10 cellular contexts compared by ENCODE assay signal in the genomic region with DNA sequence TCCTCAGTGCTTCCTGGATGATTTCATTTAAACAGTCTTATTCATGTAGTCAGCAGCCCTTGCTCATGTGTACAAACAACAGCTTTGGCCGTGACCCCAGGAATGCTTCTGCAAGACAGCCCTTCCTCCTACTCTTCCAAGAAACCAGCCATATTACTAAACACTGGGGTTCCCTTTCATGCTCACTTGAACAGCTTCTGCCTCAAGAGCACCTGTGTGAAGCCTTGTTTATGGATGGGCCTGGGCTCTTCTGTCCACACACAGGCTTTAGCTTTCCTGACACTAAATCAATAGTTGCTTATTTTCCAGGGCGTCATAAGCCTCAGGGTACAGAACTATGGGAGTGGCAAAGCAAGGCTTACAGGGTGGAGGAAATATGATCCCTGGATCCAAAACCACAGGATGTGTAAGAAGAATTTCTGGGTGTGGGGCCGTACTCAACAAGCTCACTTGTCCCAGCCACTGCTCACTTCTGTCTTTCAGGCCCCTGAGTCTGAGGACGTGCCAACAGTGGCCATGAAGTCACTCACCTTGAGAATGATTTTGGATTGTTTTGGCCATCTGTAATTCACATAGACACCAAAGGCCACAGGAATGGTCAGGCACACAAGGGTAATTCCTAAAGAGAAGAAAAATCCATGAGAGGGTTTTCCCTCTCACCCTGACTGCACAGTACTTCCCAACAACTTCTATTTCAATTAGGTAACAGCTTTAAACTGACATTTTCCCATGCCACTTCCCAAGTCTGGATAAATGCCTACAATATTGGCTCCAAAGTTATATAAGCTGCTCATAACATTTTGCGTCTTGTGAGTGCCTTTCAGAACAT. TPM values are rescaled to one million over a fixed set of nuclear protein-coding genes. Genes with fewer than 3 reads are reported as not detected.
DNase-seq lines count a peak whose midpoint lies in the region; TF ChIP-seq lines count a peak whose summit lies in the region.
"Had no signal": no experiment of that assay in that cellular context is flagged by ENCODE, and none has a peak within 500 bp of the region (broad histone marks: within the 10 kb centered on the region; RNA-seq: fewer than 3 reads in every experiment).

No MANE protein-coding gene starts in this region.

- no peak overlapping the region for H3K27ac Mint-ChIP-seq in activated CD4-positive, alpha-beta memory T cell treated with anti-CD3 and anti-CD28 coated beads, Interleukin-2, amount 10 ng/mL, durations not matched to agents 7 days and 5 days

- no CpG with 5 or more reads among the region's 5 CpGs for WGBS in neuronal stem cell (ENCODE audit: extremely low coverage in 2 of 2, insufficient read length in 2 of 2, insufficient replicate concordance in 1 of 2), 2 donors
- WGBS in mesendoderm (ENCODE audit: extremely low coverage, insufficient coverage, low lambda C conversion rate), result no CpG with 5 or more reads among the region's 5 CpGs

- H3K23ac ChIP-seq in neuronal stem cell (ENCODE audit: low read depth, low read length, poor library complexity) (no peak overlapping the region), mesendoderm (ENCODE audit: low read length) (no peak overlapping the region)

- H2AFZ ChIP-seq in neuronal stem cell (ENCODE audit: low read length), result peak overlapping the region; percentile 42

- intact Hi-C loops in breast epithelium (cut with DNase I; ENCODE audit: low total_unique reads) (no loop called here), A673 (cut with micrococcal nuclease; ENCODE audit: unreplicated experiment) (no loop called here)

- no peak overlapping the region for H3K56ac ChIP-seq in mesendoderm (ENCODE audit: low read length)

- H4K8ac ChIP-seq in neuronal stem cell (ENCODE audit: low read depth, low read length) (no peak overlapping the region), mesendoderm (ENCODE audit: low read depth, low read length) (no peak overlapping the region)

- no TSS peak for BruUV-seq in A673 (replicated peaks; lab: Mats Ljungman, UMichigan)

- no peak overlapping the region for H3K4me3 Mint-ChIP-seq in activated CD4-positive, alpha-beta memory T cell treated with anti-CD3 and anti-CD28 coated beads, Interleukin-2, amount 10 ng/mL, durations not matched to agents 7 days and 5 days

- POLR2A ChIA-PET in A673 (lab: Charles Lee; ENCODE audit: low non-redundant PET), result no interaction called here
- POLR2A ChIA-PET in activated CD4-positive, alpha-beta memory T cell treated with anti-CD3 and anti-CD28 coated beads, Interleukin-2, amount 10 ng/mL, durations not matched to agents 7 days and 5 days (lab: Charles Lee), result no interaction called here

- TF ChIP-seq CTCF in breast epithelium (IDR thresholded peaks at IDR 0.05) (no peak), A673 (conservative IDR thresholded peaks at IDR 0.05; ENCODE audit: low read depth, low read length) (no peak)

- no peaks in the 10 kb centered on the region for H3K27me3 Mint-ChIP-seq in activated CD4-positive, alpha-beta memory T cell treated with anti-CD3 and anti-CD28 coated beads, Interleukin-2, amount 10 ng/mL, durations not matched to agents 7 days and 5 days

- H3K18ac ChIP-seq in neuronal stem cell (ENCODE audit: low read length), result no peak overlapping the region
- no peak overlapping the region for H3K18ac ChIP-seq in mesendoderm (ENCODE audit: low read length)

- TF ChIP-seq POLR2A in breast epithelium (IDR thresholded peaks at IDR 0.05), result no peak

- H3K9me3 ChIP-seq in MG63, result no peaks in the 10 kb centered on the region
- no peaks in the 10 kb centered on the region for H3K9me3 ChIP-seq in breast epithelium
- peaks cover 0 to 2% of the 10 kb centered on the region in 2 donors for H3K9me3 ChIP-seq in neuronal stem cell (replicated peaks in 1 of 2; ENCODE audit: control insufficient read depth in 2 of 2, insufficient read depth in 1 of 2, low read depth in 1 of 2, low read length in 2 of 2)
- H3K9me3 ChIP-seq in A673 (ENCODE audit: low read depth, low read length, poor library complexity, severe bottlenecking), result no peaks in the 10 kb centered on the region
- H3K9me3 ChIP-seq: ascending aorta had no signal

- H4K91ac ChIP-seq in neuronal stem cell (ENCODE audit: low read depth, low read length, poor library complexity), result no peak overlapping the region

- H3K4me2 ChIP-seq in neuronal stem cell (ENCODE audit: insufficient read depth, low read length, poor library complexity, severe bottlenecking) (no peak overlapping the region), mesendoderm (ENCODE audit: low read length) (no peak overlapping the region)

- H2BK15ac ChIP-seq in neuronal stem cell (ENCODE audit: low read length) (no peak overlapping the region), mesendoderm (replicated peaks; ENCODE audit: low read depth) (no peak overlapping the region)

- no peaks in the 10 kb centered on the region for H3K9me3 Mint-ChIP-seq in activated CD4-positive, alpha-beta memory T cell treated with anti-CD3 and anti-CD28 coated beads, Interleukin-2, amount 10 ng/mL, durations not matched to agents 7 days and 5 days

- H3K4me3 ChIP-seq in MG63 (no peak overlapping the region), breast epithelium (peak overlapping the region in 1 of 3 donors; percentile 11), neuronal stem cell (ENCODE audit: low read length in 2 of 2) (no peak overlapping the region), A673 (ENCODE audit: low read depth, low read length, poor library complexity, severe bottlenecking) (no peak overlapping the region), mesendoderm (ENCODE audit: low read length) (no peak overlapping the region)
- H3K4me3 ChIP-seq: ascending aorta had no signal

- H2BK5ac ChIP-seq in neuronal stem cell (ENCODE audit: low read length), result no peak overlapping the region
- H2BK5ac ChIP-seq in mesendoderm (ENCODE audit: low read length), result no peak overlapping the region

- CTCF ChIA-PET in A673 (lab: Charles Lee), result no interaction called here
- CTCF ChIA-PET in activated CD4-positive, alpha-beta memory T cell treated with anti-CD3 and anti-CD28 coated beads, Interleukin-2, amount 10 ng/mL, durations not matched to agents 7 days and 5 days (lab: Charles Lee), result no interaction called here

- H3K9ac ChIP-seq in neuronal stem cell (ENCODE audit: low read depth, low read length, poor library complexity) (no peak overlapping the region), mesendoderm (ENCODE audit: low read length) (no peak overlapping the region)

- no peaks in the 10 kb centered on the region for H3K36me3 Mint-ChIP-seq in activated CD4-positive, alpha-beta memory T cell treated with anti-CD3 and anti-CD28 coated beads, Interleukin-2, amount 10 ng/mL, durations not matched to agents 7 days and 5 days (ENCODE audit: low read depth)

- H2BK12ac ChIP-seq in neuronal stem cell (ENCODE audit: low read length), result no peak overlapping the region

- no peak overlapping the region for H2BK120ac ChIP-seq in neuronal stem cell (ENCODE audit: low read depth, low read length)
- no peak overlapping the region for H2BK120ac ChIP-seq in mesendoderm (ENCODE audit: low read depth, low read length)

- H3K4me1 ChIP-seq in breast epithelium, result peaks cover 0 to 3% of the 10 kb centered on the region in 2 donors
- H3K4me1 ChIP-seq in neuronal stem cell (ENCODE audit: control insufficient read depth in 2 of 2, insufficient read depth in 1 of 2, low read depth in 1 of 2, low read length in 2 of 2), result peaks cover 0 to 2% of the 10 kb centered on the region in 2 donors
- H3K4me1 ChIP-seq in A673 (ENCODE audit: insufficient read depth, low read length, poor library complexity, severe bottlenecking), result peaks cover 6% of the 10 kb centered on the region
- H3K4me1 ChIP-seq in mesendoderm (ENCODE audit: control insufficient read depth, low read depth, low read length), result no peaks in the 10 kb centered on the region
- H3K4me1 ChIP-seq: ascending aorta had no signal

- DNase-seq in DMS153 (lab: John Stamatoyannopoulos, UW) (peak; percentile 78), MG63 (peak; percentile 76), breast epithelium (ENCODE audit: low spot score in 2 of 2) (peak; percentile 55 to 61), neuronal stem cell (ENCODE audit: low spot score) (no peak), T-helper 1 cell (no peak), A673 (ENCODE audit: low spot score) (no peak), mesendoderm (no peak)
- DNase-seq in activated CD4-positive, alpha-beta memory T cell treated with anti-CD3 and anti-CD28 coated beads, Interleukin-2, amount 10 ng/mL, durations not matched to agents 7 days and 5 days, result no peak
- DNase-seq: GDM1 had no signal

- H3K27me3 ChIP-seq in MG63 (no peaks in the 10 kb centered on the region), breast epithelium (no peaks in the 10 kb centered on the region), neuronal stem cell (ENCODE audit: control insufficient read depth in 3 of 3, insufficient read depth in 3 of 3, low read depth in 1 of 3, low read length in 3 of 3) (no peaks in the 10 kb centered on the region), A673 (replicated peaks; ENCODE audit: insufficient read depth, low read depth, low read length, poor library complexity) (no peaks in the 10 kb centered on the region), mesendoderm (ENCODE audit: insufficient read depth, low read length, poor library complexity) (no peaks in the 10 kb centered on the region)
- H3K27me3 ChIP-seq: ascending aorta had no signal

- no peak overlapping the region for H3K4ac ChIP-seq in neuronal stem cell (ENCODE audit: low read length)
- H3K4ac ChIP-seq in mesendoderm (ENCODE audit: low read depth, low read length), result no peak overlapping the region

- H2AK5ac ChIP-seq in neuronal stem cell (ENCODE audit: low read depth, low read length), result no peak overlapping the region
- no peak overlapping the region for H2AK5ac ChIP-seq in mesendoderm (ENCODE audit: low read length)

- H3K79me1 ChIP-seq in neuronal stem cell (ENCODE audit: low read depth, low read length) (no peaks in the 10 kb centered on the region), mesendoderm (ENCODE audit: low read length) (no peaks in the 10 kb centered on the region)

- H4K5ac ChIP-seq in mesendoderm (ENCODE audit: low read length), result no peak overlapping the region

- H3K79me2 ChIP-seq in mesendoderm (ENCODE audit: control insufficient read depth, insufficient read depth, low read length), result no peaks in the 10 kb centered on the region

- no peak overlapping the region for H3K14ac ChIP-seq in neuronal stem cell (ENCODE audit: low read length)

- no peaks in the 10 kb centered on the region for H3K4me1 Mint-ChIP-seq in activated CD4-positive, alpha-beta memory T cell treated with anti-CD3 and anti-CD28 coated beads, Interleukin-2, amount 10 ng/mL, durations not matched to agents 7 days and 5 days

- H3K27ac ChIP-seq in breast epithelium, result peak overlapping the region; percentile 62 to 72
- H3K27ac ChIP-seq in neuronal stem cell (replicated peaks; ENCODE audit: low read length), result no peak overlapping the region
- no peak overlapping the region for H3K27ac ChIP-seq in A673 (ENCODE audit: low read depth, low read length, poor library complexity, severe bottlenecking)
- no peak overlapping the region for H3K27ac ChIP-seq in mesendoderm (ENCODE audit: low read depth, low read length)
- H3K27ac ChIP-seq: ascending aorta had no signal

- no peaks in the 10 kb centered on the region for H3K36me3 ChIP-seq in MG63
- no peaks in the 10 kb centered on the region for H3K36me3 ChIP-seq in breast epithelium
- no peaks in the 10 kb centered on the region for H3K36me3 ChIP-seq in neuronal stem cell (replicated peaks in 1 of 2; ENCODE audit: control insufficient read depth in 2 of 2, insufficient read depth in 2 of 2, low read length in 2 of 2)
- H3K36me3 ChIP-seq in A673 (ENCODE audit: insufficient read depth, low read length, poor library complexity, severe bottlenecking), result no peaks in the 10 kb centered on the region
- no peaks in the 10 kb centered on the region for H3K36me3 ChIP-seq in mesendoderm (ENCODE audit: control insufficient read depth, insufficient read depth, low read length)
- H3K36me3 ChIP-seq: ascending aorta had no signal

RNA-seq across cellular contexts. Expression of gene SLC10A6, which starts 17.7 kb away (rescaled TPM):
- not detected in 2 replicates for total RNA-seq in MG63 (2014; rRNA removed; shearing (Covaris generic); ENCODE audit: low replicate concordance)
- total RNA-seq in breast epithelium (1 to 10 TPM; 4.0 to 5.9 (median 4.6) TPM), A673 (2021) (0.26 TPM in 1 of 2 replicates, not detected in the other)
- 0.04 TPM for polyA plus RNA-seq in neuronal stem cell (2013, experiment 1 of 2)
- polyA plus RNA-seq in neuronal stem cell (2013, experiment 2 of 2), result 0.03 TPM
- total RNA-seq in activated CD4-positive, alpha-beta memory T cell treated with anti-CD3 and anti-CD28 coated beads, Interleukin-2, amount 10 ng/mL, durations not matched to agents 7 days and 5 days, result not detected
- not detected for polyA plus RNA-seq in mesendoderm (2013, experiment 1 of 2)
- 0.06 TPM for polyA plus RNA-seq in mesendoderm (2013, experiment 2 of 2)

Comparison
In these comparisons a context has a peak if more than half of its experiments do, and no peak if none do; other contexts are left out.
1. DNase-seq: peak in DMS153 (single experiment), MG63 (single experiment) and breast epithelium (2 of 2); none in neuronal stem cell (single experiment), T-helper 1 cell (0 of 5), A673 (single experiment), activated CD4-positive, alpha-beta memory T cell treated with anti-CD3 and anti-CD28 coated beads, Interleukin-2, amount 10 ng/mL, durations not matched to agents 7 days and 5 days (single experiment) and mesendoderm (single experiment).
2. H3K27ac ChIP-seq: peak in breast epithelium (2 of 2); none in neuronal stem cell (single experiment), A673 (single experiment) and mesendoderm (single experiment).